Comparison of ENCODE assay signal across 3 cellular contexts in genomic region chr3:194552327-194552949, GRCh38.
TF ChIP-seq lines count a peak whose summit lies in the region.

No MANE protein-coding gene starts in this region.

TF ChIP-seq in A549, 52 proteins besides CTCF, POLR2A, EP300 and RAD21:
- TF ChIP-seq MAFK (IDR thresholded peaks at IDR 0.05; ENCODE audit: partially characterized antibody) (peak; percentile 92), CBX8 (IDR thresholded peaks at IDR 0.05) (no peak), EHF (CRISPR knock-in tag; IDR thresholded peaks at IDR 0.05) (no peak), TP53 (CRISPR knock-in tag; IDR thresholded peaks at IDR 0.05) (no peak), NFE2L2 (conservative IDR thresholded peaks at IDR 0.05; ENCODE audit: low read length) (peak; percentile 97)
TF ChIP-seq in A549: peak in this region for 2.

TF ChIP-seq in IMR-90, 13 proteins besides CTCF, POLR2A, EP300 and RAD21:
- TF ChIP-seq MAFK (IDR thresholded peaks at IDR 0.05; ENCODE audit: low read depth, low read length) (peak; percentile 88), CHD1 (IDR thresholded peaks at IDR 0.05; ENCODE audit: low read depth, low read length) (no peak), NFE2L2 (IDR thresholded peaks at IDR 0.05; ENCODE audit: low read depth, low read length) (peak; percentile 98), FOS (IDR thresholded peaks at IDR 0.05; ENCODE audit: low read depth, low read length) (no peak)

TF ChIP-seq in GM12878, 131 proteins besides CTCF, POLR2A, EP300 and RAD21:
- TF ChIP-seq MXI1 (IDR thresholded peaks at IDR 0.05; ENCODE audit: low read depth, low read length) (no peak), IRF4 (IDR thresholded peaks at IDR 0.05; ENCODE audit: low read depth, low read length) (no peak), BACH1 (IDR thresholded peaks at IDR 0.05; ENCODE audit: borderline replicate concordance) (peak; percentile 84), POLR2AphosphoS5 (IDR thresholded peaks at IDR 0.05; ENCODE audit: low read length) (no peak), NR2F1 (conservative IDR thresholded peaks at IDR 0.05) (no peak), CUX1 (IDR thresholded peaks at IDR 0.05; ENCODE audit: insufficient replicate concordance, low read depth, low read length) (no peak)
- TF ChIP-seq, protein P1, sequence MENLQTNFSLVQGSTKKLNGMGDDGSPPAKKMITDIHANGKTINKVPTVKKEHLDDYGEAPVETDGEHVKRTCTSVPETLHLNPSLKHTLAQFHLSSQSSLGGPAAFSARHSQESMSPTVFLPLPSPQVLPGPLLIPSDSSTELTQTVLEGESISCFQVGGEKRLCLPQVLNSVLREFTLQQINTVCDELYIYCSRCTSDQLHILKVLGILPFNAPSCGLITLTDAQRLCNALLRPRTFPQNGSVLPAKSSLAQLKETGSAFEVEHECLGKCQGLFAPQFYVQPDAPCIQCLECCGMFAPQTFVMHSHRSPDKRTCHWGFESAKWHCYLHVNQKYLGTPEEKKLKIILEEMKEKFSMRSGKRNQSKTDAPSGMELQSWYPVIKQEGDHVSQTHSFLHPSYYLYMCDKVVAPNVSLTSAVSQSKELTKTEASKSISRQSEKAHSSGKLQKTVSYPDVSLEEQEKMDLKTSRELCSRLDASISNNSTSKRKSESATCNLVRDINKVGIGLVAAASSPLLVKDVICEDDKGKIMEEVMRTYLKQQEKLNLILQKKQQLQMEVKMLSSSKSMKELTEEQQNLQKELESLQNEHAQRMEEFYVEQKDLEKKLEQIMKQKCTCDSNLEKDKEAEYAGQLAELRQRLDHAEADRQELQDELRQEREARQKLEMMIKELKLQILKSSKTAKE (IDR thresholded peaks at IDR 0.05; ENCODE audit: low read depth, poor library complexity, severe bottlenecking) = no peak
- TF ChIP-seq, protein P2, sequence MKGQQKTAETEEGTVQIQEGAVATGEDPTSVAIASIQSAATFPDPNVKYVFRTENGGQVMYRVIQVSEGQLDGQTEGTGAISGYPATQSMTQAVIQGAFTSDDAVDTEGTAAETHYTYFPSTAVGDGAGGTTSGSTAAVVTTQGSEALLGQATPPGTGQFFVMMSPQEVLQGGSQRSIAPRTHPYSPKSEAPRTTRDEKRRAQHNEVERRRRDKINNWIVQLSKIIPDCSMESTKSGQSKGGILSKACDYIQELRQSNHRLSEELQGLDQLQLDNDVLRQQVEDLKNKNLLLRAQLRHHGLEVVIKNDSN (IDR thresholded peaks at IDR 0.05; ENCODE audit: borderline replicate concordance, extremely low read length, insufficient read depth, low read depth, low read length) = no peak
